ENCODE assay signal across 10 cellular contexts in genomic region chr9:129888809-129889460, GRCh38. TPM values are rescaled to one million over a fixed set of nuclear protein-coding genes. Genes with fewer than 3 reads are reported as not detected.
DNase-seq lines count a peak whose midpoint lies in the region; ATAC-seq and TF ChIP-seq lines count a peak whose summit lies in the region.
"Had no signal": no experiment of that assay in that cellular context is flagged by ENCODE, and none has a peak within 500 bp of the region (broad histone marks: within the 10 kb centered on the region; RNA-seq: fewer than 3 reads in every experiment).

No MANE protein-coding gene starts in this region.

- no peaks in the 10 kb centered on the region for H3K27me3 ChIP-seq in BLaER1 treated with 17β-estradiol and CSF1 and Interleukin-3, amounts not matched to agents 10 nM and 100 nM
- H3K27me3 ChIP-seq in esophagus squamous epithelium (no peaks in the 10 kb centered on the region), BE2C (no peaks in the 10 kb centered on the region)

- H3K9me3 ChIP-seq in BLaER1 treated with 17β-estradiol and CSF1 and Interleukin-3, amounts not matched to agents 10 nM and 100 nM (replicated peaks in 1 of 11) = no peaks in the 10 kb centered on the region
- H3K9me3 ChIP-seq in esophagus squamous epithelium (no peaks in the 10 kb centered on the region), BE2C (no peaks in the 10 kb centered on the region)

- WGBS in esophagus squamous epithelium, 2 donors = 54 to 73% methylated on average over 13 to 16 of the region's 23 CpGs

- H3K4me1 ChIP-seq in BLaER1 treated with 17β-estradiol and CSF1 and Interleukin-3, amounts not matched to agents 10 nM and 100 nM = peaks cover 87 to 97% (median 94%) of the 10 kb centered on the region in 10 experiments
- H3K4me1 ChIP-seq in esophagus squamous epithelium (peaks cover 41 to 91% (median 42%) of the 10 kb centered on the region in 3 donors), BE2C (peaks cover 13% of the 10 kb centered on the region)

- intact Hi-C loops in esophagus squamous epithelium (cut with DNase I) = loop anchor here (5.0 to 10.0 kb wide), 2 partner anchors 153 to 346 kb away; partner anchors contain the start of gene FNBP1

- H3K4me2 ChIP-seq in BLaER1 treated with 17β-estradiol and CSF1 and Interleukin-3, amounts not matched to agents 10 nM and 100 nM = peak overlapping the region; percentile 87 to 99 (median 97)

- TF ChIP-seq CTCF in esophagus squamous epithelium (IDR thresholded peaks at IDR 0.05) = no peak
- TF ChIP-seq CTCF in BE2C (IDR thresholded peaks at IDR 0.05; ENCODE audit: low read depth, low read length) = no peak

- ATAC-seq in GM19395 (IDR thresholded peaks at IDR 0.05; ENCODE audit: unreplicated experiment) (peak; percentile 17), HG03342 (IDR thresholded peaks at IDR 0.05; ENCODE audit: unreplicated experiment) (no peak)

- DNase-seq in SIG-M5 treated with dmso at 0.1 percent for 504 hours (lab: John Stamatoyannopoulos, UW; ENCODE audit: unreplicated experiment) (peak; percentile 88), esophagus squamous epithelium (lab: John Stamatoyannopoulos, UW) (no peak), BE2C (no peak), occipital lobe (lab: John Stamatoyannopoulos, UW) (no peak), hepatic stellate cell (ENCODE audit: low spot score) (no peak)
- DNase-seq: HFFc6, NCI-H526 treated with DMSO at 0.1 percent for 48 hours had no signal

- H3K4me3 ChIP-seq in BLaER1 treated with 17β-estradiol and CSF1 and Interleukin-3, amounts not matched to agents 10 nM and 100 nM = peak overlapping the region in 8 of 10 experiments; percentile 8 to 56 (median 43); a peak in 14 of 20 replicates
- H3K4me3 ChIP-seq in esophagus squamous epithelium (peak overlapping the region in 1 of 4 donors; percentile 32), BE2C (ENCODE audit: low read depth, low read length) (no peak overlapping the region)

- TF ChIP-seq POLR2A in esophagus squamous epithelium (IDR thresholded peaks at IDR 0.05) = no peak

- no peaks in the 10 kb centered on the region; a peak in 1 of 22 replicates for H4K20me1 ChIP-seq in BLaER1 treated with 17β-estradiol and CSF1 and Interleukin-3, amounts not matched to agents 10 nM and 100 nM

- peak overlapping the region in 9 of 11 experiments; percentile 56 to 76 (median 74); a peak in 18 of 22 replicates for H3K9ac ChIP-seq in BLaER1 treated with 17β-estradiol and CSF1 and Interleukin-3, amounts not matched to agents 10 nM and 100 nM

- H3K27ac ChIP-seq in BLaER1 treated with 17β-estradiol and CSF1 and Interleukin-3, amounts not matched to agents 10 nM and 100 nM = peak overlapping the region in 10 of 11 experiments; percentile 50 to 88 (median 82); a peak in 20 of 22 replicates
- H3K27ac ChIP-seq in esophagus squamous epithelium = peak overlapping the region; percentile 83 to 95 (median 90)

- H3K36me3 ChIP-seq in BLaER1 treated with 17β-estradiol and CSF1 and Interleukin-3, amounts not matched to agents 10 nM and 100 nM = peaks cover 0 to 13% (median 0%) of the 10 kb centered on the region in 11 experiments; a peak in 3 of 22 replicates
- H3K36me3 ChIP-seq in esophagus squamous epithelium = peaks cover 0 to 23% (median 0%) of the 10 kb centered on the region in 3 donors
- peaks cover 9% of the 10 kb centered on the region for H3K36me3 ChIP-seq in BE2C

RNA-seq across cellular contexts. Expression of gene USP20, which starts 53.7 kb away (rescaled TPM):
- total RNA-seq in esophagus squamous epithelium = 10 to 100 TPM; 12.3 to 19.7 (median 13.6) TPM
- 95.4 TPM for polyA plus RNA-seq in BE2C (2012; ENCODE audit: insufficient read depth, insufficient read length, low read depth)
- total RNA-seq in occipital lobe = 9.8 TPM

RNA-seq across cellular contexts. Expression of gene C9orf78, which starts 53.9 kb away (rescaled TPM):
- total RNA-seq in esophagus squamous epithelium (10 to 100 TPM; 31.2 to 92.3 (median 51.5) TPM), occipital lobe (40.2 TPM)
- polyA plus RNA-seq in BE2C (2012; ENCODE audit: insufficient read depth, insufficient read length, low read depth) = 202 TPM
